11 cellular contexts compared by ENCODE assay signal in genomic region chr6:56528412-56528841, GRCh38.
DNase-seq lines count a peak whose midpoint lies in the region; TF ChIP-seq lines count a peak whose summit lies in the region.
"Had no signal": no experiment of that assay in that cellular context is flagged by ENCODE, and none has a peak within 500 bp of the region (broad histone marks: within the 10 kb centered on the region; RNA-seq: fewer than 3 reads in every experiment).

No MANE protein-coding gene starts in this region.

- H3K36me3 ChIP-seq in HEK293 (ENCODE audit: control insufficient read depth in 2 of 2, insufficient read depth in 1 of 2, low read length in 2 of 2) (peaks cover 12 to 38% of the 10 kb centered on the region in 2 experiments; a peak in 2 of 3 replicates), ascending aorta (peaks cover 41 to 78% of the 10 kb centered on the region in 2 donors), tibial artery (peaks cover 69 to 75% (median 70%) of the 10 kb centered on the region in 3 donors)

- H3K9me3 ChIP-seq in HEK293 (ENCODE audit: control insufficient read depth, insufficient read depth, low read depth, low read length) (no peaks in the 10 kb centered on the region), ascending aorta (no peaks in the 10 kb centered on the region), tibial artery (no peaks in the 10 kb centered on the region)

- H3K4me1 ChIP-seq in HEK293 (ENCODE audit: control insufficient read depth, insufficient read depth, low read length) (peaks cover 41% of the 10 kb centered on the region), ascending aorta (peaks cover 0 to 40% of the 10 kb centered on the region in 2 donors), tibial artery (peaks cover 3 to 77% (median 23%) of the 10 kb centered on the region in 4 donors)

- no peak for TF ChIP-seq CTCF in HEK293 (tag by site-specific recombination; IDR thresholded peaks at IDR 0.05)
- no peak for TF ChIP-seq CTCF in ascending aorta (IDR thresholded peaks at IDR 0.05)
- TF ChIP-seq CTCF in tibial artery (IDR thresholded peaks at IDR 0.05): no peak

- CTCF ChIA-PET in HEK293 (lab: Yijun Ruan, JAX): interaction anchor here (1.0 to 2.0 kb wide), 5 partner anchors 11 to 214 kb away, joined by 3 to 8 read pairs (median 4); no protein-coding TSS in a partner anchor
- CTCF ChIA-PET in activated naive CD4-positive, alpha-beta T cell treated with anti-CD3 and anti-CD28 coated beads for 36 hours (lab: Charles Lee): interaction anchor here (0.6 kb wide), 1 partner anchor 759 kb away, joined by 7 read pairs; no protein-coding TSS in a partner anchor

- no peak overlapping the region for H3K27ac Mint-ChIP-seq in activated naive CD4-positive, alpha-beta T cell treated with anti-CD3 and anti-CD28 coated beads for 36 hours
- H3K27ac Mint-ChIP-seq: activated CD4-positive, alpha-beta T cell treated with anti-CD3 and anti-CD28 coated beads, Interleukin-2, amount 10 ng/mL, durations not matched to agents 7 days and 5 days; natural killer cell had no signal

- intact Hi-C loops in ascending aorta (cut with DNase I): no loop called here
- intact Hi-C loops in tibial artery (cut with DNase I; ENCODE audit: low total_unique reads): no loop called here
- intact Hi-C loops in activated naive CD4-positive, alpha-beta T cell treated with anti-CD3 and anti-CD28 coated beads for 36 hours (cut with micrococcal nuclease): no loop called here

- H3K27ac ChIP-seq in HEK293 (ENCODE audit: extremely low read depth, low read depth, low read length): no peak overlapping the region
- H3K27ac ChIP-seq in ascending aorta: peak overlapping the region; percentile 33 to 82
- peak overlapping the region; percentile 25 to 74 for H3K27ac ChIP-seq in tibial artery

- no peak overlapping the region for H3K4me3 Mint-ChIP-seq in activated naive CD4-positive, alpha-beta T cell treated with anti-CD3 and anti-CD28 coated beads for 36 hours
- H3K4me3 Mint-ChIP-seq: activated CD4-positive, alpha-beta T cell treated with anti-CD3 and anti-CD28 coated beads, Interleukin-2, amount 10 ng/mL, durations not matched to agents 7 days and 5 days; natural killer cell had no signal

- H3K4me1 Mint-ChIP-seq in activated naive CD4-positive, alpha-beta T cell treated with anti-CD3 and anti-CD28 coated beads for 36 hours (ENCODE audit: low read depth): no peaks in the 10 kb centered on the region
- H3K4me1 Mint-ChIP-seq: activated CD4-positive, alpha-beta T cell treated with anti-CD3 and anti-CD28 coated beads, Interleukin-2, amount 10 ng/mL, durations not matched to agents 7 days and 5 days; natural killer cell had no signal

- H3K4me3 ChIP-seq in HEK293 (ENCODE audit: low read depth, low read length) (no peak overlapping the region), ascending aorta (no peak overlapping the region), tibial artery (no peak overlapping the region)

- POLR2A ChIA-PET in HEK293 (lab: Yijun Ruan, JAX): interaction anchor here (1.2 kb wide), 1 partner anchor 14 kb away, joined by 3 read pairs; no protein-coding TSS in a partner anchor

- DNase-seq in ascending aorta (ENCODE audit: low spot score in 2 of 2) (no peak), hepatic stellate cell (ENCODE audit: low spot score) (peak; percentile 39), tibial artery (no peak), T-helper 2 cell (no peak), occipital lobe (lab: John Stamatoyannopoulos, UW) (no peak)
- DNase-seq in activated naive CD4-positive, alpha-beta T cell treated with anti-CD3 and anti-CD28 coated beads for 36 hours: no peak
- DNase-seq: activated CD4-positive, alpha-beta T cell treated with anti-CD3 and anti-CD28 coated beads, Interleukin-2, amount 10 ng/mL, durations not matched to agents 7 days and 5 days; activated gamma-delta T cell; natural killer cell; NCI-H446 treated with DMSO at 0.1 percent for 48 hours had no signal

- H3K27me3 Mint-ChIP-seq in activated naive CD4-positive, alpha-beta T cell treated with anti-CD3 and anti-CD28 coated beads for 36 hours (ENCODE audit: low read depth): peaks cover 1% of the 10 kb centered on the region
- H3K27me3 Mint-ChIP-seq: activated CD4-positive, alpha-beta T cell treated with anti-CD3 and anti-CD28 coated beads, Interleukin-2, amount 10 ng/mL, durations not matched to agents 7 days and 5 days had no signal

- no peaks in the 10 kb centered on the region for H3K9me3 Mint-ChIP-seq in activated naive CD4-positive, alpha-beta T cell treated with anti-CD3 and anti-CD28 coated beads for 36 hours
- H3K9me3 Mint-ChIP-seq: activated CD4-positive, alpha-beta T cell treated with anti-CD3 and anti-CD28 coated beads, Interleukin-2, amount 10 ng/mL, durations not matched to agents 7 days and 5 days; natural killer cell had no signal

- no peaks in the 10 kb centered on the region for H3K27me3 ChIP-seq in ascending aorta
- no peaks in the 10 kb centered on the region for H3K27me3 ChIP-seq in tibial artery

- H3K36me3 Mint-ChIP-seq in activated naive CD4-positive, alpha-beta T cell treated with anti-CD3 and anti-CD28 coated beads for 36 hours (ENCODE audit: low read depth): no peaks in the 10 kb centered on the region
- H3K36me3 Mint-ChIP-seq: natural killer cell had no signal

TF ChIP-seq in HEK293, 187 proteins besides CTCF, POLR2A, EP300 and RAD21 (continues in another document):
- TF ChIP-seq ZNF140 (tag by site-specific recombination; IDR thresholded peaks at IDR 0.05) (no peak), KLF16 (tag by site-specific recombination; IDR thresholded peaks at IDR 0.05) (no peak), SP2 (tag by site-specific recombination; IDR thresholded peaks at IDR 0.05) (0 out of 2 replicates have a peak, but pooled peaks have one; percentile 14), ZNF184 (tag by site-specific recombination; IDR thresholded peaks at IDR 0.05) (no peak), ZBTB21 (tag by site-specific recombination; IDR thresholded peaks at IDR 0.05) (peak; percentile 77), SP7 (tag by site-specific recombination; IDR thresholded peaks at IDR 0.05) (peak; percentile 51; the same call in 1 of the 2 replicates), ZNF785 (tag by site-specific recombination; IDR thresholded peaks at IDR 0.05) (no peak), ZNF157 (tag by site-specific recombination; IDR thresholded peaks at IDR 0.05) (no peak), ZIC2 (tag by site-specific recombination; IDR thresholded peaks at IDR 0.05) (no peak), BCL11B (tag by site-specific recombination; IDR thresholded peaks at IDR 0.05; ENCODE audit: low read depth) (no peak), ZNF19 (tag by site-specific recombination; IDR thresholded peaks at IDR 0.05; ENCODE audit: low read depth) (no peak), ZBTB8A (tag by site-specific recombination; IDR thresholded peaks at IDR 0.05) (no peak), ZNF114 (tag by site-specific recombination; IDR thresholded peaks at IDR 0.05) (no peak), ZBTB26 (tag by site-specific recombination; optimal IDR thresholded peaks at IDR 0.05) (no peak), ZNF670 (tag by site-specific recombination; IDR thresholded peaks at IDR 0.05; ENCODE audit: low read depth) (no peak)
- TF ChIP-seq, protein P1, sequence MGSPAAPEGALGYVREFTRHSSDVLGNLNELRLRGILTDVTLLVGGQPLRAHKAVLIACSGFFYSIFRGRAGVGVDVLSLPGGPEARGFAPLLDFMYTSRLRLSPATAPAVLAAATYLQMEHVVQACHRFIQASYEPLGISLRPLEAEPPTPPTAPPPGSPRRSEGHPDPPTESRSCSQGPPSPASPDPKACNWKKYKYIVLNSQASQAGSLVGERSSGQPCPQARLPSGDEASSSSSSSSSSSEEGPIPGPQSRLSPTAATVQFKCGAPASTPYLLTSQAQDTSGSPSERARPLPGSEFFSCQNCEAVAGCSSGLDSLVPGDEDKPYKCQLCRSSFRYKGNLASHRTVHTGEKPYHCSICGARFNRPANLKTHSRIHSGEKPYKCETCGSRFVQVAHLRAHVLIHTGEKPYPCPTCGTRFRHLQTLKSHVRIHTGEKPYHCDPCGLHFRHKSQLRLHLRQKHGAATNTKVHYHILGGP (tag by site-specific recombination; IDR thresholded peaks at IDR 0.05): no peak
- TF ChIP-seq, protein P2, sequence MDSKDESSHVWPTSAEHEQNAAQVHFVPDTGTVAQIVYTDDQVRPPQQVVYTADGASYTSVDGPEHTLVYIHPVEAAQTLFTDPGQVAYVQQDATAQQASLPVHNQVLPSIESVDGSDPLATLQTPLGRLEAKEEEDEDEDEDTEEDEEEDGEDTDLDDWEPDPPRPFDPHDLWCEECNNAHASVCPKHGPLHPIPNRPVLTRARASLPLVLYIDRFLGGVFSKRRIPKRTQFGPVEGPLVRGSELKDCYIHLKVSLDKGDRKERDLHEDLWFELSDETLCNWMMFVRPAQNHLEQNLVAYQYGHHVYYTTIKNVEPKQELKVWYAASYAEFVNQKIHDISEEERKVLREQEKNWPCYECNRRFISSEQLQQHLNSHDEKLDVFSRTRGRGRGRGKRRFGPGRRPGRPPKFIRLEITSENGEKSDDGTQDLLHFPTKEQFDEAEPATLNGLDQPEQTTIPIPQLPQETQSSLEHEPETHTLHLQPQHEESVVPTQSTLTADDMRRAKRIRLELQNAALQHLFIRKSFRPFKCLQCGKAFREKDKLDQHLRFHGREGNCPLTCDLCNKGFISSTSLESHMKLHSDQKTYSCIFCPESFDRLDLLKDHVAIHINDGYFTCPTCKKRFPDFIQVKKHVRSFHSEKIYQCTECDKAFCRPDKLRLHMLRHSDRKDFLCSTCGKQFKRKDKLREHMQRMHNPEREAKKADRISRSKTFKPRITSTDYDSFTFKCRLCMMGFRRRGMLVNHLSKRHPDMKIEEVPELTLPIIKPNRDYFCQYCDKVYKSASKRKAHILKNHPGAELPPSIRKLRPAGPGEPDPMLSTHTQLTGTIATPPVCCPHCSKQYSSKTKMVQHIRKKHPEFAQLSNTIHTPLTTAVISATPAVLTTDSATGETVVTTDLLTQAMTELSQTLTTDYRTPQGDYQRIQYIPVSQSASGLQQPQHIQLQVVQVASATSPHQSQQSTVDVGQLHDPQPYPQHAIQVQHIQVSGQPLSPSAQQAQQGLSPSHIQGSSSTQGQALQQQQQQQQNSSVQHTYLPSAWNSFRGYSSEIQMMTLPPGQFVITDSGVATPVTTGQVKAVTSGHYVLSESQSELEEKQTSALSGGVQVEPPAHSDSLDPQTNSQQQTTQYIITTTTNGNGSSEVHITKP (tag by site-specific recombination; IDR thresholded peaks at IDR 0.05): peak; percentile 90
